8 cellular contexts compared by ENCODE assay signal in the genomic region with DNA sequence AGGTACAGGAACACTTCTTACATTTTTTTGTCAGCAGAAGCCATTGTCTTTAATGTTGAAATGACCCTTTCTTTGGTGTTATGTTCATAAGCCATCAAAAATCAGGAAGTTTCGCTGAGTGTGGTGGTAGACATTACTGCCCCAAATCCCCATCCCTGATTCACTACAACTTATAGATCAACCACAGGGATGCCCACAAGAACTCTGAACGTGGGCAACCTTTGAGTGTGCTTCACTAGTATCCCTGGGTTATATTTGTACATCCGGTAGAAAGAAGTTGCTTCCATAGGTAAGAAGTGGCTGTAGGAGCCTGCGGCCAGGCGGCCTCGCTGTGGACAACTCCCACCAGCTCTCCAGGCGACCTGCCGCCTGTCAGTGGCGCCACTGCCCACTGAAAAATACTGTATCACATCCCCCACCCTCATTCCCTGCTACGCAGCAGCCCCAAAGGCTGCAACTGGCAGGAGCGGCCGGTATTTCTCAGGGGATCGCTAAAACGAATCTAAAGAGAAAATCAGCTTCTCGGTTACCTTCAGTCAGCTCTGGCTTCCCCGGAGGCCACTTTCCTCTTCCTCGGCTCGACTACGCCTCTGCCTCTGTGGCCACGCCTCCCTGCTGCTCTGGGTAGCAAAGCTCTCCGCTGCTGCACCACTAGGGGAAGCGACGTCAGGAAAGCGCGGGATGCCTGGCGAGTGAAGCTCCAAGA. TPM values are rescaled to one million over a fixed set of nuclear protein-coding genes. Genes with fewer than 3 reads are reported as not detected.
DNase-seq lines count a peak whose midpoint lies in the region; ATAC-seq, FAIRE-seq and TF ChIP-seq lines count a peak whose summit lies in the region.

No MANE protein-coding gene starts in this region.

- peaks cover 19% of the 10 kb centered on the region for H3K36me3 Mint-ChIP-seq in activated CD8-positive, alpha-beta T cell treated with anti-CD3 and anti-CD28 coated beads for 36 hours (ENCODE audit: low read depth)

- H3K27me3 Mint-ChIP-seq in activated CD8-positive, alpha-beta T cell treated with anti-CD3 and anti-CD28 coated beads for 36 hours, result no peaks in the 10 kb centered on the region

- no peaks in the 10 kb centered on the region for H3K9me3 Mint-ChIP-seq in activated CD8-positive, alpha-beta T cell treated with anti-CD3 and anti-CD28 coated beads for 36 hours

- no peak overlapping the region for H4K5ac ChIP-seq in H1 (ENCODE audit: insufficient read length, low read depth, low read length)

- H3K9ac ChIP-seq in H1 (replicated peaks in 1 of 4; ENCODE audit: extremely low read depth in 1 of 4, low read depth in 3 of 4, low read length in 3 of 4), result no peak overlapping the region

- H3K23me2 ChIP-seq in H1 (ENCODE audit: low read depth, low read length), result peaks cover 1% of the 10 kb centered on the region; the same call in 1 of the 2 replicates

- H3K4me2 ChIP-seq in H1 (ENCODE audit: insufficient read depth in 1 of 2, low read depth in 2 of 2, low read length in 2 of 2), result peak overlapping the region; percentile 67 to 68

- H2AK5ac ChIP-seq in H1 (ENCODE audit: low read depth, low read length), result no peak overlapping the region

- peak overlapping the region; percentile 89 for H3K27ac Mint-ChIP-seq in activated CD8-positive, alpha-beta T cell treated with anti-CD3 and anti-CD28 coated beads for 36 hours

- H3K27me3 ChIP-seq in H1 (replicated peaks in 1 of 4; ENCODE audit: control insufficient read depth in 3 of 4, extremely low read depth in 1 of 4, insufficient read depth in 3 of 4, low read length in 3 of 4), result no peaks in the 10 kb centered on the region
- H3K27me3 ChIP-seq in muscle layer of duodenum (ENCODE audit: low read depth, low read length), result no peaks in the 10 kb centered on the region

- WGBS in H1 (ENCODE audit: extremely low coverage in 1 of 2, insufficient coverage in 1 of 2, insufficient read length in 1 of 2, insufficient replicate concordance in 2 of 2, low coverage in 1 of 2, low lambda C conversion rate in 2 of 2, missing lambda C conversion rate in 1 of 2), 2 experiments, result 23% methylated on average over 20 of the region's 26 CpGs; no CpG with 5 or more reads in 1 of the 2 experiments

- no peak overlapping the region for H2BK12ac ChIP-seq in H1 (ENCODE audit: low read depth, low read length)

- no peak overlapping the region for H2AFZ ChIP-seq in H1 (ENCODE audit: low read length)

- TF ChIP-seq EP300 in H1 (IDR thresholded peaks at IDR 0.05; ENCODE audit: borderline replicate concordance in 1 of 2, low read depth in 2 of 2, low read length in 2 of 2), result no peak

- TF ChIP-seq CTCF in activated CD8-positive, alpha-beta T cell treated with anti-CD3 and anti-CD28 coated beads for 36 hours (IDR thresholded peaks at IDR 0.05), result no peak
- peak; percentile 27 to 39 (median 37) for TF ChIP-seq CTCF in H1 (IDR thresholded peaks at IDR 0.05; ENCODE audit: control extremely low read depth in 1 of 3, insufficient read depth in 1 of 3, low read depth in 1 of 3, low read length in 3 of 3)

- peak overlapping the region; percentile 31; the same call in 1 of the 2 replicates for H4K8ac ChIP-seq in H1 (ENCODE audit: extremely low read depth, insufficient read depth, low read length)

- H2BK15ac ChIP-seq in H1 (ENCODE audit: low read length), result no peak overlapping the region

- FAIRE-seq in H1 (lab: Jason Lieb, UNC), result no peak
- FAIRE-seq in urothelium cell line (lab: Jason Lieb, UNC), result no peak

- 0 out of 4 replicates have a peak, but pooled peaks of 1 of the 2 experiments have one; percentile 7 for TF ChIP-seq RAD21 in H1 (IDR thresholded peaks at IDR 0.05 in 1 of 2, conservative IDR thresholded peaks at IDR 0.05 in 1 of 2; ENCODE audit: low read depth in 2 of 2, low read length in 2 of 2)

- CTCF ChIA-PET in activated CD8-positive, alpha-beta T cell treated with anti-CD3 and anti-CD28 coated beads for 36 hours (lab: Charles Lee), result interaction anchor here (1.0 kb wide), 1 partner anchor 11 kb away, joined by 3 read pairs; no protein-coding TSS in a partner anchor
- CTCF ChIA-PET in H1 (lab: Charles Lee; ENCODE audit: partially characterized antibody), result interaction anchor here (0.7 to 1.5 kb wide), 5 partner anchors 11 to 138 kb away, joined by 3 to 7 read pairs (median 3); no protein-coding TSS in a partner anchor

- H3K36me3 ChIP-seq in H1 (ENCODE audit: control insufficient read depth in 2 of 4, insufficient read depth in 4 of 4, low read length in 3 of 4), result peaks cover 0 to 7% (median 1%) of the 10 kb centered on the region in 4 experiments; a peak in 2 of 8 replicates
- H3K36me3 ChIP-seq in muscle layer of duodenum (ENCODE audit: control insufficient read depth in 1 of 2, insufficient read depth in 2 of 2, low read length in 2 of 2), result peaks cover 0 to 11% of the 10 kb centered on the region in 2 donors

- no peak overlapping the region for H3K4ac ChIP-seq in H1 (replicated peaks; ENCODE audit: insufficient read length, low read depth, low read length)

- H3K4me1 ChIP-seq in H1 (replicated peaks in 1 of 4; ENCODE audit: control insufficient read depth in 3 of 4, insufficient read depth in 4 of 4, low read length in 3 of 4) (peaks cover 0 to 6% (median 3%) of the 10 kb centered on the region in 4 experiments; a peak in 2 of 7 replicates), muscle layer of duodenum (ENCODE audit: control insufficient read depth in 1 of 2, insufficient read depth in 2 of 2, low read length in 2 of 2) (no peaks in the 10 kb centered on the region)

- peak overlapping the region; percentile 84 for H3K4me3 Mint-ChIP-seq in activated CD8-positive, alpha-beta T cell treated with anti-CD3 and anti-CD28 coated beads for 36 hours

- no peak overlapping the region for H3K56ac ChIP-seq in H1 (replicated peaks; ENCODE audit: insufficient read length, low read depth, low read length)

- no peaks in the 10 kb centered on the region for H3K9me3 ChIP-seq in H1 (ENCODE audit: insufficient read depth in 2 of 2, low read depth in 1 of 2, low read length in 1 of 2)
- peaks cover 0 to 6% of the 10 kb centered on the region in 2 donors for H3K9me3 ChIP-seq in muscle layer of duodenum (ENCODE audit: control insufficient read depth in 1 of 2, low read length in 2 of 2)

- peak overlapping the region; percentile 25 to 59 (median 35); a peak in 7 of 8 replicates for H3K4me3 ChIP-seq in H1 (ENCODE audit: extremely low read depth in 1 of 4, insufficient read depth in 2 of 4, low read depth in 3 of 4, low read length in 4 of 4)
- peak overlapping the region; percentile 50 to 56 for H3K4me3 ChIP-seq in muscle layer of duodenum (ENCODE audit: low read depth in 1 of 2, low read length in 2 of 2)

- intact Hi-C loops in activated CD8-positive, alpha-beta T cell treated with anti-CD3 and anti-CD28 coated beads for 36 hours (cut with micrococcal nuclease), result no loop called here

- POLR2A ChIA-PET in activated CD8-positive, alpha-beta T cell treated with anti-CD3 and anti-CD28 coated beads for 36 hours (lab: Charles Lee), result interaction anchor here (0.8 kb wide), 1 partner anchor 8 kb away, joined by 3 read pairs; no protein-coding TSS in a partner anchor
- POLR2A ChIA-PET in H1 (lab: Charles Lee; ENCODE audit: partially characterized antibody), result no interaction called here

- no peak for TF ChIP-seq POLR2A in H1 (IDR thresholded peaks at IDR 0.05; ENCODE audit: control extremely low read depth in 1 of 2, low read depth in 2 of 2, low read length in 2 of 2)

- H3K23ac ChIP-seq in H1 (ENCODE audit: insufficient read length), result no peak overlapping the region

- no peak overlapping the region for H2BK5ac ChIP-seq in H1 (ENCODE audit: low read depth, low read length)

- no peak overlapping the region for H3K14ac ChIP-seq in H1 (ENCODE audit: insufficient read length)

- no peak overlapping the region for H3K27ac ChIP-seq in H1 (ENCODE audit: low read depth, low read length)
- no peak overlapping the region for H3K27ac ChIP-seq in muscle layer of duodenum (ENCODE audit: low read length)

- DNase-seq in activated CD8-positive, alpha-beta T cell treated with anti-CD3 and anti-CD28 coated beads for 36 hours, result peak; percentile 81
- DNase-seq in H1 (ENCODE audit: low read depth in 1 of 2, low spot score in 2 of 2), result peak; percentile 21 to 63
- DNase-seq in stimulated activated CD8-positive, alpha-beta memory T cell treated with anti-CD3 and anti-CD28 coated beads, Interleukin-7, amount 100 ng/mL, for 48 hours (ENCODE audit: extremely low read depth in 1 of 2, low read depth in 1 of 2), result peak; percentile 10 to 48
- no peak for DNase-seq in urothelium cell line (ENCODE audit: low spot score)
- DNase-seq in GOT3 (lab: John Stamatoyannopoulos, UW), result no peak

- no peak overlapping the region for H3K18ac ChIP-seq in H1 (ENCODE audit: extremely low read depth, low read length)

- peaks cover 0 to 2% of the 10 kb centered on the region in 2 experiments; a peak in 2 of 4 replicates for H3K79me2 ChIP-seq in H1 (ENCODE audit: control insufficient read depth in 1 of 2, insufficient read depth in 2 of 2, low read length in 2 of 2)

- ATAC-seq in GM19023 (IDR thresholded peaks at IDR 0.05; ENCODE audit: unreplicated experiment), result peak; percentile 96
- ATAC-seq in HG03159 (IDR thresholded peaks at IDR 0.05; ENCODE audit: unreplicated experiment), result peak; percentile 99
- ATAC-seq in activated CD8-positive, alpha-beta T cell treated with anti-CD3 and anti-CD28 coated beads for 36 hours, result peak; percentile 99

- no peak overlapping the region for H4K91ac ChIP-seq in H1 (replicated peaks; ENCODE audit: insufficient read length, low read length)

- H3K4me1 Mint-ChIP-seq in activated CD8-positive, alpha-beta T cell treated with anti-CD3 and anti-CD28 coated beads for 36 hours (ENCODE audit: low read depth), result peaks cover 10% of the 10 kb centered on the region

- H2BK20ac ChIP-seq in H1 (ENCODE audit: low read length), result no peak overlapping the region

- no peaks in the 10 kb centered on the region for H4K20me1 ChIP-seq in H1 (replicated peaks in 1 of 2; ENCODE audit: control insufficient read depth in 1 of 2, insufficient read depth in 2 of 2, low read length in 2 of 2)

- no peak overlapping the region for H2BK120ac ChIP-seq in H1 (replicated peaks; ENCODE audit: low read depth, low read length)

- no peaks in the 10 kb centered on the region for H3K79me1 ChIP-seq in H1 (ENCODE audit: low read depth, low read length)

RNA-seq across cellular contexts. Expression of gene ETDC, which starts 13.9 kb away (rescaled TPM):
- total RNA-seq in activated CD8-positive, alpha-beta T cell treated with anti-CD3 and anti-CD28 coated beads for 36 hours, result not detected
- total RNA-seq in H1 (2021; fragmentation: NEBNext Ultra II Directional; extraction: Animal tissue kit (Norgen Biotek cat#: 25700)), result not detected in 2 replicates
- not detected in 2 replicates for polyA plus RNA-seq in H1 (2011; rRNA removed)
- polyA plus RNA-seq in H1 (2011; cell fraction: cytosol; rRNA removed), result not detected
- polyA plus RNA-seq in H1 (2011; cell fraction: nucleus; rRNA removed), result not detected
- polyA plus RNA-seq in H1 (2012, experiment 1 of 2), result not detected in 4 replicates
- not detected for polyA plus RNA-seq in H1 (2012, experiment 2 of 2)
- polyA plus RNA-seq in H1 (2013, experiment 1 of 2), result not detected
- not detected for polyA plus RNA-seq in H1 (2013, experiment 2 of 2)
- polyA minus RNA-seq in H1 (2011; rRNA and poly(A)+ RNA removed), result not detected in 2 replicates
- not detected for polyA minus RNA-seq in H1 (2011; cell fraction: cytosol; rRNA and poly(A)+ RNA removed)
- not detected for polyA minus RNA-seq in H1 (2011; cell fraction: nucleus; rRNA and poly(A)+ RNA removed)

RNA-seq across cellular contexts. Expression of gene ETDA, which starts 43.5 kb away (rescaled TPM):
- not detected for total RNA-seq in activated CD8-positive, alpha-beta T cell treated with anti-CD3 and anti-CD28 coated beads for 36 hours
- not detected in 2 replicates for total RNA-seq in H1 (2021; fragmentation: NEBNext Ultra II Directional; extraction: Animal tissue kit (Norgen Biotek cat#: 25700))
- not detected in 2 replicates for polyA plus RNA-seq in H1 (2011; rRNA removed)
- not detected for polyA plus RNA-seq in H1 (2011; cell fraction: cytosol; rRNA removed)
- polyA plus RNA-seq in H1 (2011; cell fraction: nucleus; rRNA removed), result not detected
- not detected in 4 replicates for polyA plus RNA-seq in H1 (2012, experiment 1 of 2)
- polyA plus RNA-seq in H1 (2012, experiment 2 of 2), result not detected
- not detected for polyA plus RNA-seq in H1 (2013, experiment 1 of 2)
- polyA plus RNA-seq in H1 (2013, experiment 2 of 2), result not detected
- polyA minus RNA-seq in H1 (2011; rRNA and poly(A)+ RNA removed), result not detected in 2 replicates
- polyA minus RNA-seq in H1 (2011; cell fraction: cytosol; rRNA and poly(A)+ RNA removed), result not detected
- not detected for polyA minus RNA-seq in H1 (2011; cell fraction: nucleus; rRNA and poly(A)+ RNA removed)

RNA-seq across cellular contexts. Expression of gene ZNF75D, which starts 48.5 kb away (rescaled TPM):
- total RNA-seq in activated CD8-positive, alpha-beta T cell treated with anti-CD3 and anti-CD28 coated beads for 36 hours, result 1 to 10 TPM; 2.5 to 3.5 TPM
- 6.0 and 6.6 TPM in 2 replicates for total RNA-seq in H1 (2021; fragmentation: NEBNext Ultra II Directional; extraction: Animal tissue kit (Norgen Biotek cat#: 25700))
- polyA plus RNA-seq in H1 (2011; rRNA removed), result 4.6 and 7.4 TPM in 2 replicates
- 6.7 TPM for polyA plus RNA-seq in H1 (2011; cell fraction: cytosol; rRNA removed)
- 12.0 TPM for polyA plus RNA-seq in H1 (2011; cell fraction: nucleus; rRNA removed)
- polyA plus RNA-seq in H1 (2012, experiment 1 of 2), result 5.7 to 8.5 TPM (median 6.2 TPM) in 4 replicates
- polyA plus RNA-seq in H1 (2012, experiment 2 of 2), result 0.87 TPM
- 2.5 TPM for polyA plus RNA-seq in H1 (2013, experiment 1 of 2)
- 2.3 TPM for polyA plus RNA-seq in H1 (2013, experiment 2 of 2)
- 10.1 and 12.3 TPM in 2 replicates for polyA minus RNA-seq in H1 (2011; rRNA and poly(A)+ RNA removed)
- 4.3 TPM for polyA minus RNA-seq in H1 (2011; cell fraction: cytosol; rRNA and poly(A)+ RNA removed)
- 29.5 TPM for polyA minus RNA-seq in H1 (2011; cell fraction: nucleus; rRNA and poly(A)+ RNA removed)

RNA-seq across cellular contexts. Expression of gene ZNF449, which starts 49.2 kb away (rescaled TPM):
- 1 to 10 TPM; 1.2 to 1.3 TPM for total RNA-seq in activated CD8-positive, alpha-beta T cell treated with anti-CD3 and anti-CD28 coated beads for 36 hours
- 5.8 and 6.7 TPM in 2 replicates for total RNA-seq in H1 (2021; fragmentation: NEBNext Ultra II Directional; extraction: Animal tissue kit (Norgen Biotek cat#: 25700))
- 1.4 and 2.9 TPM in 2 replicates for polyA plus RNA-seq in H1 (2011; rRNA removed)
- polyA plus RNA-seq in H1 (2011; cell fraction: cytosol; rRNA removed), result 3.3 TPM
- 1.6 TPM for polyA plus RNA-seq in H1 (2011; cell fraction: nucleus; rRNA removed)
- 2.3 to 3.9 TPM (median 2.6 TPM) in 4 replicates for polyA plus RNA-seq in H1 (2012, experiment 1 of 2)
- 0.16 TPM for polyA plus RNA-seq in H1 (2012, experiment 2 of 2)
- polyA plus RNA-seq in H1 (2013, experiment 1 of 2), result 4.6 TPM
- polyA plus RNA-seq in H1 (2013, experiment 2 of 2), result 4.5 TPM
- polyA minus RNA-seq in H1 (2011; rRNA and poly(A)+ RNA removed), result 5.0 and 7.7 TPM in 2 replicates
- polyA minus RNA-seq in H1 (2011; cell fraction: cytosol; rRNA and poly(A)+ RNA removed), result 4.6 TPM
- 7.4 TPM for polyA minus RNA-seq in H1 (2011; cell fraction: nucleus; rRNA and poly(A)+ RNA removed)

Comparison
In these comparisons a context has a peak if more than half of its experiments do, and no peak if none do; other contexts are left out.
1. DNase-seq: peak in activated CD8-positive, alpha-beta T cell treated with anti-CD3 and anti-CD28 coated beads for 36 hours (single experiment), H1 (2 of 2) and stimulated activated CD8-positive, alpha-beta memory T cell treated with anti-CD3 and anti-CD28 coated beads, Interleukin-7, amount 100 ng/mL, for 48 hours (2 of 2); none in urothelium cell line (single experiment) and GOT3 (single experiment).
2. Peak in every context shown above with its lines, with median percentiles within 50 percentile points of each other: ATAC-seq.